11 cellular contexts compared by ENCODE assay signal in the genomic region with DNA sequence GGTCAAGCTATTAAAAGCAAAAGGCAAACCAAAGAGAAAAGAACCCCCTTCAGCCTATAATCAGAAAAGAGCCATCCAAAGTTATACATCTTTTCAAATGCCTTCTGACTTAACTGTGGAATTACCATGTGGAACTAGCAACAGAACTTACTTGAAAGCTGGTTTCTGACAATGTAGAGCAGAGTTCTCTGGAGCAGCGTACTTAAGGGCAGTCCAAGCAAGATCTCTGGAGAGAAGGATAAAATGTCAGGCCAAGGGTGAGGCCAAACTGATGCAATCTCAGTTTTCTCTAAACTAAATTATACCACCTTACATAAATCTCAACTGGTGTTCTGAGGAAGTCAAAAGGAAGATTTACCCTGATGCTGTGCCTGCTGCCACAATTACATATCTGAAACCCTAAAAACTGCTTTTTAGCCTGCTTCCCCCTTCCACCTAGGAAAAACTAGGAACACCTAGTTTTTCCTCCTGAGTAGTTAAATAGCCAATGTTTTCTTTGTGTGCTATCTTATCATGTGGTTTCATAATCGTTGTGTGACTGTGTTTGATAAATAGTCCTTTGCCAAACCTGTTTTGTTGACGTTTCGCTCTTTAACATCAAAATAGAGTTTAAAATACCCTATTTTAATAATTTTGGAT. TPM values are rescaled to one million over a fixed set of nuclear protein-coding genes. Genes with fewer than 3 reads are reported as not detected.
DNase-seq lines count a peak whose midpoint lies in the region; ATAC-seq and TF ChIP-seq lines count a peak whose summit lies in the region.
"Had no signal": no experiment of that assay in that cellular context is flagged by ENCODE, and none has a peak within 500 bp of the region (broad histone marks: within the 10 kb centered on the region; RNA-seq: fewer than 3 reads in every experiment).

No MANE protein-coding gene starts in this region.

- peak overlapping the region; percentile 86 for H3K9ac ChIP-seq in adipocyte (ENCODE audit: low read length)

- no peaks in the 10 kb centered on the region for H3K9me3 ChIP-seq in adipocyte (ENCODE audit: control insufficient read depth, low read length)
- H3K9me3 ChIP-seq in hepatocyte (ENCODE audit: low read depth), result no peaks in the 10 kb centered on the region
- no peaks in the 10 kb centered on the region for H3K9me3 ChIP-seq in thyroid gland
- H3K9me3 ChIP-seq: tibial artery had no signal

- H3K27me3 ChIP-seq in adipocyte (replicated peaks; ENCODE audit: control insufficient read depth, insufficient read depth, low read length) (no peaks in the 10 kb centered on the region), hepatocyte (no peaks in the 10 kb centered on the region), thyroid gland (no peaks in the 10 kb centered on the region)
- H3K27me3 ChIP-seq: tibial artery had no signal

- no peak overlapping the region for H3K4me3 Mint-ChIP-seq in activated CD4-positive, alpha-beta T cell treated with anti-CD3 and anti-CD28 coated beads, Interleukin-2, amount 10 ng/mL, durations not matched to agents 24 days and 14 days

- H3K79me2 ChIP-seq in hepatocyte, result peaks cover 24% of the 10 kb centered on the region

- TF ChIP-seq POLR2A in thyroid gland (IDR thresholded peaks at IDR 0.05), result no peak

- H3K4me3 ChIP-seq in adipocyte (ENCODE audit: low read length) (peak overlapping the region; percentile 70), hepatocyte (peak overlapping the region; percentile 2), thyroid gland (replicated peaks in 1 of 3) (no peak overlapping the region)
- H3K4me3 ChIP-seq: tibial artery had no signal

- peak overlapping the region; percentile 58 for H3K4me2 ChIP-seq in hepatocyte

- no peaks in the 10 kb centered on the region for H4K20me1 ChIP-seq in hepatocyte (ENCODE audit: insufficient read depth, poor library complexity, severe bottlenecking)

- H3K9me2 ChIP-seq in hepatocyte (replicated peaks; ENCODE audit: insufficient read depth), result no peaks in the 10 kb centered on the region

- H3K36me3 ChIP-seq in adipocyte (ENCODE audit: control insufficient read depth, insufficient read depth, low read length, severe bottlenecking) (peaks cover 41% of the 10 kb centered on the region), hepatocyte (replicated peaks; ENCODE audit: insufficient read depth, low read depth) (no peaks in the 10 kb centered on the region), thyroid gland (no peaks in the 10 kb centered on the region)

- TF ChIP-seq CTCF in hepatocyte (IDR thresholded peaks at IDR 0.05; ENCODE audit: poor library complexity) (no peak), thyroid gland (IDR thresholded peaks at IDR 0.05) (no peak)

- H3K36me3 Mint-ChIP-seq in activated CD4-positive, alpha-beta T cell treated with anti-CD3 and anti-CD28 coated beads, Interleukin-2, amount 10 ng/mL, durations not matched to agents 24 days and 14 days (ENCODE audit: low read depth), result peaks cover 47% of the 10 kb centered on the region

- WGBS in hepatocyte (ENCODE audit: low lambda C conversion rate, missing lambda C conversion rate), result 39% methylated on average over 4 of the region's 4 CpGs
- 55 to 59% methylated on average over 4 of the region's 4 CpGs for WGBS in thyroid gland, 2 donors

- H3K27ac ChIP-seq in hepatocyte (peak overlapping the region; percentile 86), thyroid gland (peak overlapping the region in 2 of 3 donors; percentile 17 to 31)

- no peak for ATAC-seq in GM21529 (IDR thresholded peaks at IDR 0.05; ENCODE audit: unreplicated experiment)

- DNase-seq in activated CD4-positive, alpha-beta T cell treated with anti-CD3 and anti-CD28 coated beads, Interleukin-2, amount 10 ng/mL, durations not matched to agents 24 days and 14 days, result peak; percentile 47
- no peak for DNase-seq in activated CD4-positive, alpha-beta T cell treated with anti-CD3 and anti-CD28 coated beads, Interleukin-2, amount 50 U/mL, for 4 hours
- DNase-seq in adipocyte (ENCODE audit: low read depth) (peak; percentile 43), hepatocyte (ENCODE audit: low spot score) (peak; percentile 21), thyroid gland (no peak), NCI-H1694 (lab: John Stamatoyannopoulos, UW) (no peak), posterior cingulate gyrus (no peak)
- DNase-seq: 8988T, amygdala, tibial artery had no signal

- no peaks in the 10 kb centered on the region for H3K9me3 Mint-ChIP-seq in activated CD4-positive, alpha-beta T cell treated with anti-CD3 and anti-CD28 coated beads, Interleukin-2, amount 10 ng/mL, durations not matched to agents 24 days and 14 days

- H3K27ac Mint-ChIP-seq in activated CD4-positive, alpha-beta T cell treated with anti-CD3 and anti-CD28 coated beads, Interleukin-2, amount 10 ng/mL, durations not matched to agents 24 days and 14 days, result peak overlapping the region; percentile 55

- no peaks in the 10 kb centered on the region for H3K27me3 Mint-ChIP-seq in activated CD4-positive, alpha-beta T cell treated with anti-CD3 and anti-CD28 coated beads, Interleukin-2, amount 10 ng/mL, durations not matched to agents 24 days and 14 days

- H2AFZ ChIP-seq in hepatocyte, result no peak overlapping the region

- H3K4me1 Mint-ChIP-seq in activated CD4-positive, alpha-beta T cell treated with anti-CD3 and anti-CD28 coated beads, Interleukin-2, amount 10 ng/mL, durations not matched to agents 24 days and 14 days, result peaks cover 35% of the 10 kb centered on the region

- intact Hi-C loops in activated CD4-positive, alpha-beta T cell treated with anti-CD3 and anti-CD28 coated beads, Interleukin-2, amount 10 ng/mL, durations not matched to agents 24 days and 14 days (cut with micrococcal nuclease), result no loop called here
- intact Hi-C loops in thyroid gland (cut with DNase I) (no loop called here), posterior cingulate gyrus (cut with DNase I) (no loop called here)

- peaks cover 73% of the 10 kb centered on the region for H3K4me1 ChIP-seq in adipocyte (ENCODE audit: control insufficient read depth, insufficient read depth, low read length)
- H3K4me1 ChIP-seq in hepatocyte (ENCODE audit: insufficient read depth), result peaks cover 24% of the 10 kb centered on the region
- peaks cover 5 to 24% of the 10 kb centered on the region in 2 donors for H3K4me1 ChIP-seq in thyroid gland

RNA-seq across cellular contexts. Expression of a gene that starts 28.0 kb away (rescaled TPM):
- 52.5 and 53.7 TPM in 2 replicates for total RNA-seq in activated CD4-positive, alpha-beta T cell treated with anti-CD3 and anti-CD28 coated beads, Interleukin-2, amount 10 ng/mL, durations not matched to agents 24 days and 14 days
- total RNA-seq in hepatocyte (34.1 and 42.0 TPM in 2 replicates), thyroid gland (10 to 100 TPM in 3 of 4 donors, 1 to 10 TPM in 1; 9.0 to 36.2 (median 21.8) TPM)
- 17.3 and 22.6 TPM in 2 replicates for polyA plus RNA-seq in hepatocyte

Comparison
In these comparisons a context has a peak if more than half of its experiments do, and no peak if none do; other contexts are left out.
1. DNase-seq: peak in activated CD4-positive, alpha-beta T cell treated with anti-CD3 and anti-CD28 coated beads, Interleukin-2, amount 10 ng/mL, durations not matched to agents 24 days and 14 days (single experiment), adipocyte (single experiment) and hepatocyte (single experiment); none in activated CD4-positive, alpha-beta T cell treated with anti-CD3 and anti-CD28 coated beads, Interleukin-2, amount 50 U/mL, for 4 hours (0 of 2), thyroid gland (0 of 2), NCI-H1694 (single experiment) and posterior cingulate gyrus (0 of 10).
2. H3K4me3 ChIP-seq: peak in adipocyte (single experiment) and hepatocyte (single experiment); none in thyroid gland (0 of 3).